8 cellular contexts compared by ENCODE assay signal in genomic region chr3:155744626-155745324, GRCh38. TPM values are rescaled to one million over a fixed set of nuclear protein-coding genes. Genes with fewer than 3 reads are reported as not detected.
DNase-seq lines count a peak whose midpoint lies in the region; ATAC-seq and TF ChIP-seq lines count a peak whose summit lies in the region.

A gene with protein sequence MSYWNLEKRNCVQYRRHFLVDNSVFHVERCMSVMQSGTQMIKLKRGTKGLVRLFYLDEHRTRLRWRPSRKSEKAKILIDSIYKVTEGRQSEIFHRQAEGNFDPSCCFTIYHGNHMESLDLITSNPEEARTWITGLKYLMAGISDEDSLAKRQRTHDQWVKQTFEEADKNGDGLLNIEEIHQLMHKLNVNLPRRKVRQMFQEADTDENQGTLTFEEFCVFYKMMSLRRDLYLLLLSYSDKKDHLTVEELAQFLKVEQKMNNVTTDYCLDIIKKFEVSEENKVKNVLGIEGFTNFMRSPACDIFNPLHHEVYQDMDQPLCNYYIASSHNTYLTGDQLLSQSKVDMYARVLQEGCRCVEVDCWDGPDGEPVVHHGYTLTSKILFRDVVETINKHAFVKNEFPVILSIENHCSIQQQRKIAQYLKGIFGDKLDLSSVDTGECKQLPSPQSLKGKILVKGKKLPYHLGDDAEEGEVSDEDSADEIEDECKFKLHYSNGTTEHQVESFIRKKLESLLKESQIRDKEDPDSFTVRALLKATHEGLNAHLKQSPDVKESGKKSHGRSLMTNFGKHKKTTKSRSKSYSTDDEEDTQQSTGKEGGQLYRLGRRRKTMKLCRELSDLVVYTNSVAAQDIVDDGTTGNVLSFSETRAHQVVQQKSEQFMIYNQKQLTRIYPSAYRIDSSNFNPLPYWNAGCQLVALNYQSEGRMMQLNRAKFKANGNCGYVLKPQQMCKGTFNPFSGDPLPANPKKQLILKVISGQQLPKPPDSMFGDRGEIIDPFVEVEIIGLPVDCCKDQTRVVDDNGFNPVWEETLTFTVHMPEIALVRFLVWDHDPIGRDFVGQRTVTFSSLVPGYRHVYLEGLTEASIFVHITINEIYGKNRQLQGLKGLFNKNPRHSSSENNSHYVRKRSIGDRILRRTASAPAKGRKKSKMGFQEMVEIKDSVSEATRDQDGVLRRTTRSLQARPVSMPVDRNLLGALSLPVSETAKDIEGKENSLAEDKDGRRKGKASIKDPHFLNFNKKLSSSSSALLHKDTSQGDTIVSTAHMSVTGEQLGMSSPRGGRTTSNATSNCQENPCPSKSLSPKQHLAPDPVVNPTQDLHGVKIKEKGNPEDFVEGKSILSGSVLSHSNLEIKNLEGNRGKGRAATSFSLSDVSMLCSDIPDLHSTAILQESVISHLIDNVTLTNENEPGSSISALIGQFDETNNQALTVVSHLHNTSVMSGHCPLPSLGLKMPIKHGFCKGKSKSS (N-terminal part only) (minus strand): TSS chr3:155745071. CDS start chr3:155704224, 40,847 bp downstream.

- H3K4me3 ChIP-seq in left lung: peak within 1 kb of the TSS; percentile 46 to 56

- H3K4me1 Mint-ChIP-seq in activated CD4-positive, alpha-beta T cell treated with anti-CD3 and anti-CD28 coated beads for 36 hours: peaks cover 13% of the 10 kb centered on the region
- H3K4me1 Mint-ChIP-seq in dendritic cell treated with granulocyte-macrophage colony-stimulating factor and Interleukin-4, amounts not matched to agents 40 ng/mL and 50 ng/mL, for 4 days (ENCODE audit: low read depth): peaks cover 23% of the 10 kb centered on the region

- no peak for TF ChIP-seq POLR2A in GM18505 (IDR thresholded peaks at IDR 0.05; ENCODE audit: borderline replicate concordance, extremely low read depth, insufficient read depth, insufficient read length)

- peak; percentile 52 for ATAC-seq in GM18505 (IDR thresholded peaks at IDR 0.05; ENCODE audit: unreplicated experiment)
- ATAC-seq in HG03064 (IDR thresholded peaks at IDR 0.05; ENCODE audit: low read depth, unreplicated experiment): peak; percentile 62
- peak; percentile 73 for ATAC-seq in activated CD4-positive, alpha-beta T cell treated with anti-CD3 and anti-CD28 coated beads for 36 hours
- peak; percentile 86 for ATAC-seq in left lung

- peaks cover 3 to 25% of the 10 kb centered on the region in 2 donors for H3K4me1 ChIP-seq in left lung

- DNase-seq in NCI-H2196 (lab: John Stamatoyannopoulos, UW; ENCODE audit: unreplicated experiment) (peak; percentile 78), left lung (peak; percentile 78 to 89)
- DNase-seq in activated CD4-positive, alpha-beta T cell treated with anti-CD3 and anti-CD28 coated beads for 36 hours: peak; percentile 68
- DNase-seq in stimulated activated CD4-positive, alpha-beta T cell treated with anti-CD3 and anti-CD28 coated beads, Interleukin-4, amount 100 ng/mL, for 1 hour: peak; percentile 52

- peak within 1 kb of the TSS; percentile 59 for H3K27ac ChIP-seq in 22Rv1
- peak within 1 kb of the TSS; percentile 54 to 67 for H3K27ac ChIP-seq in left lung

- POLR2A ChIA-PET in activated CD4-positive, alpha-beta T cell treated with anti-CD3 and anti-CD28 coated beads for 36 hours (lab: Charles Lee): interaction anchor here (0.6 to 0.8 kb wide), 2 partner anchors 61 to 129 kb away, joined by 3 read pairs; partner anchors contain the start of gene C3orf33

- no peaks in the 10 kb centered on the region for H3K36me3 Mint-ChIP-seq in activated CD4-positive, alpha-beta T cell treated with anti-CD3 and anti-CD28 coated beads for 36 hours (ENCODE audit: low read depth)
- H3K36me3 Mint-ChIP-seq in dendritic cell treated with granulocyte-macrophage colony-stimulating factor and Interleukin-4, amounts not matched to agents 40 ng/mL and 50 ng/mL, for 4 days (ENCODE audit: low read depth): peaks cover 6% of the 10 kb centered on the region

- H3K27me3 ChIP-seq in left lung: peaks cover 24 to 70% of the 10 kb centered on the region in 2 donors

- H3K27ac Mint-ChIP-seq in activated CD4-positive, alpha-beta T cell treated with anti-CD3 and anti-CD28 coated beads for 36 hours: peak within 1 kb of the TSS; percentile 39
- peak within 1 kb of the TSS; percentile 70 for H3K27ac Mint-ChIP-seq in dendritic cell treated with granulocyte-macrophage colony-stimulating factor and Interleukin-4, amounts not matched to agents 40 ng/mL and 50 ng/mL, for 4 days

- H3K9me3 ChIP-seq in left lung: no peaks in the 10 kb centered on the region

- no peaks in the 10 kb centered on the region for H3K9me3 Mint-ChIP-seq in activated CD4-positive, alpha-beta T cell treated with anti-CD3 and anti-CD28 coated beads for 36 hours (ENCODE audit: low read depth)
- no peaks in the 10 kb centered on the region for H3K9me3 Mint-ChIP-seq in dendritic cell treated with granulocyte-macrophage colony-stimulating factor and Interleukin-4, amounts not matched to agents 40 ng/mL and 50 ng/mL, for 4 days

- peak within 1 kb of the TSS; percentile 78 for H3K4me3 Mint-ChIP-seq in activated CD4-positive, alpha-beta T cell treated with anti-CD3 and anti-CD28 coated beads for 36 hours
- H3K4me3 Mint-ChIP-seq in dendritic cell treated with granulocyte-macrophage colony-stimulating factor and Interleukin-4, amounts not matched to agents 40 ng/mL and 50 ng/mL, for 4 days: peak within 1 kb of the TSS; percentile 83

- CTCF ChIA-PET in activated CD4-positive, alpha-beta T cell treated with anti-CD3 and anti-CD28 coated beads for 36 hours (lab: Charles Lee): interaction anchor here (1.1 kb wide), 1 partner anchor 43 kb away, joined by 3 read pairs; no protein-coding TSS in a partner anchor

- H3K27me3 Mint-ChIP-seq in activated CD4-positive, alpha-beta T cell treated with anti-CD3 and anti-CD28 coated beads for 36 hours: peaks cover 40% of the 10 kb centered on the region
- peaks cover 63% of the 10 kb centered on the region for H3K27me3 Mint-ChIP-seq in dendritic cell treated with granulocyte-macrophage colony-stimulating factor and Interleukin-4, amounts not matched to agents 40 ng/mL and 50 ng/mL, for 4 days

- intact Hi-C loops in activated CD4-positive, alpha-beta T cell treated with anti-CD3 and anti-CD28 coated beads for 36 hours (cut with DNase I, micrococcal nuclease): loop anchor here (2.0 to 10.0 kb wide), 3 partner anchors 62 to 110 kb away; partner anchors contain the start of genes SLC33A1 (in 2 of the 2) and C3orf33 (in 1 of the 2)
- intact Hi-C loops in dendritic cell treated with granulocyte-macrophage colony-stimulating factor and Interleukin-4, amounts not matched to agents 40 ng/mL and 50 ng/mL, for 4 days (cut with micrococcal nuclease): no loop called here
- intact Hi-C loops in left lung (cut with DNase I): no loop called here

- H3K36me3 ChIP-seq in left lung: no peaks in the 10 kb centered on the region

- TF ChIP-seq CTCF in 22Rv1 (IDR thresholded peaks at IDR 0.05): no peak
- no peak for TF ChIP-seq CTCF in left lung (IDR thresholded peaks at IDR 0.05)

RNA-seq across cellular contexts. Expression of the gene that starts here (rescaled TPM):
- under 1 TPM; 0.16 to 0.26 TPM for total RNA-seq in activated CD4-positive, alpha-beta T cell treated with anti-CD3 and anti-CD28 coated beads for 36 hours
- total RNA-seq in left lung: 1 to 10 TPM; 8.5 to 9.6 TPM

Comparison
In these comparisons a context has a peak if more than half of its experiments do, and no peak if none do; other contexts are left out.
1. Peak in every context shown above with its lines: DNase-seq, ATAC-seq, H3K4me3 ChIP-seq and H3K27ac ChIP-seq.
2. RNA of the gene that starts here (total RNA-seq): 8.5 to 9.6 TPM in left lung; 0.16 to 0.26 TPM in activated CD4-positive, alpha-beta T cell treated with anti-CD3 and anti-CD28 coated beads for 36 hours; every median in the first group is over 4 times any median in the second.
3. Peak in DNase-seq and ATAC-seq in activated CD4-positive, alpha-beta T cell treated with anti-CD3 and anti-CD28 coated beads for 36 hours; RNA of the gene not detected or under 1 TPM.
4. intact Hi-C loops: an anchor here in activated CD4-positive, alpha-beta T cell treated with anti-CD3 and anti-CD28 coated beads for 36 hours (2.0 to 10.0 kb wide); none called in dendritic cell treated with granulocyte-macrophage colony-stimulating factor and Interleukin-4, amounts not matched to agents 40 ng/mL and 50 ng/mL, for 4 days and left lung.